ENCODE assay signal across 8 cellular contexts in genomic region chr2:236536727-236537398, GRCh38. TPM values are rescaled to one million over a fixed set of nuclear protein-coding genes. Genes with fewer than 3 reads are reported as not detected.
A peak's percentile ranks its signal among the peaks of the same experiment; 100 is the strongest.
DNase-seq lines count a peak whose midpoint lies in the region; ATAC-seq and TF ChIP-seq lines count a peak whose summit lies in the region.

No MANE protein-coding gene starts in this region.

- H3K9me3 ChIP-seq in left ventricle myocardium inferior (replicated peaks), result no peaks in the 10 kb centered on the region
- H3K9me3 ChIP-seq in right atrium auricular region, result no peaks in the 10 kb centered on the region

- H3K4me3 ChIP-seq in left ventricle myocardium inferior, result no peak overlapping the region
- H3K4me3 ChIP-seq in right atrium auricular region, result no peak overlapping the region

- intact Hi-C loops in left ventricle myocardium inferior (cut with micrococcal nuclease), result no loop called here

- H3K4me1 Mint-ChIP-seq in IgD-negative memory B cell, result peaks cover 25 to 35% (median 25%) of the 10 kb centered on the region in 3 donors
- peaks cover 57% of the 10 kb centered on the region for H3K4me1 Mint-ChIP-seq in activated naive CD4-positive, alpha-beta T cell treated with anti-CD3 and anti-CD28 coated beads, Interleukin-2, amount 10 ng/mL, durations not matched to agents 7 days and 5 days

- no peaks in the 10 kb centered on the region for H3K4me1 ChIP-seq in left ventricle myocardium inferior
- no peaks in the 10 kb centered on the region for H3K4me1 ChIP-seq in right atrium auricular region

- H3K27ac ChIP-seq in left ventricle myocardium inferior (replicated peaks), result no peak overlapping the region
- no peak overlapping the region for H3K27ac ChIP-seq in right atrium auricular region

- H3K27me3 Mint-ChIP-seq in IgD-negative memory B cell, result no peaks in the 10 kb centered on the region
- peaks cover 8% of the 10 kb centered on the region for H3K27me3 Mint-ChIP-seq in activated naive CD4-positive, alpha-beta T cell treated with anti-CD3 and anti-CD28 coated beads, Interleukin-2, amount 10 ng/mL, durations not matched to agents 7 days and 5 days

- ATAC-seq in GM21360 (IDR thresholded peaks at IDR 0.05; ENCODE audit: unreplicated experiment), result peak; percentile 43
- ATAC-seq in stimulated activated naive CD8-positive, alpha-beta T cell treated with anti-CD3 and anti-CD28 coated beads, Interleukin-15, Interleukin-2, amounts not matched to agents 100 U/mL and 50 U/mL, for 24 hours, result peak; percentile 73

- H3K9me3 Mint-ChIP-seq in IgD-negative memory B cell, result peaks cover 2 to 4% (median 2%) of the 10 kb centered on the region in 3 donors
- peaks cover 12% of the 10 kb centered on the region for H3K9me3 Mint-ChIP-seq in activated naive CD4-positive, alpha-beta T cell treated with anti-CD3 and anti-CD28 coated beads, Interleukin-2, amount 10 ng/mL, durations not matched to agents 7 days and 5 days

- DNase-seq in activated naive CD4-positive, alpha-beta T cell treated with anti-CD3 and anti-CD28 coated beads, Interleukin-2, amount 10 ng/mL, durations not matched to agents 7 days and 5 days, result peak; percentile 75
- DNase-seq in stimulated activated naive CD8-positive, alpha-beta T cell treated with anti-CD3 and anti-CD28 coated beads, Interleukin-15, Interleukin-2, amounts not matched to agents 100 U/mL and 50 U/mL, for 24 hours, result peak; percentile 54
- no peak for DNase-seq in germinal center (ENCODE audit: low spot score)
- DNase-seq in left ventricle myocardium inferior, result no peak
- no peak for DNase-seq in NCI-H2081 (lab: John Stamatoyannopoulos, UW)
- DNase-seq in right atrium auricular region (ENCODE audit: low spot score), result no peak

- H3K27me3 ChIP-seq in left ventricle myocardium inferior (ENCODE audit: low read depth) (no peaks in the 10 kb centered on the region), right atrium auricular region (no peaks in the 10 kb centered on the region)

- CTCF ChIA-PET in activated naive CD4-positive, alpha-beta T cell treated with anti-CD3 and anti-CD28 coated beads, Interleukin-2, amount 10 ng/mL, durations not matched to agents 7 days and 5 days (lab: Charles Lee), result interaction anchor here (0.5 to 3.9 kb wide), 6 partner anchors 9 to 391 kb away, joined by 3 to 23 read pairs (median 8); partner anchors contain the start of gene ACKR3

- H3K4me3 Mint-ChIP-seq in IgD-negative memory B cell, result peak overlapping the region; percentile 65 to 85 (median 76)
- H3K4me3 Mint-ChIP-seq in activated naive CD4-positive, alpha-beta T cell treated with anti-CD3 and anti-CD28 coated beads, Interleukin-2, amount 10 ng/mL, durations not matched to agents 7 days and 5 days, result peak overlapping the region; percentile 99

- no peaks in the 10 kb centered on the region for H3K36me3 ChIP-seq in left ventricle myocardium inferior
- no peaks in the 10 kb centered on the region for H3K36me3 ChIP-seq in right atrium auricular region

- H3K36me3 Mint-ChIP-seq in IgD-negative memory B cell, result no peaks in the 10 kb centered on the region
- H3K36me3 Mint-ChIP-seq in activated naive CD4-positive, alpha-beta T cell treated with anti-CD3 and anti-CD28 coated beads, Interleukin-2, amount 10 ng/mL, durations not matched to agents 7 days and 5 days, result peaks cover 25% of the 10 kb centered on the region

- peak overlapping the region; percentile 17 to 93 (median 80) for H3K27ac Mint-ChIP-seq in IgD-negative memory B cell
- H3K27ac Mint-ChIP-seq in activated naive CD4-positive, alpha-beta T cell treated with anti-CD3 and anti-CD28 coated beads, Interleukin-2, amount 10 ng/mL, durations not matched to agents 7 days and 5 days, result peak overlapping the region; percentile 94

- no peak for TF ChIP-seq CTCF in left ventricle myocardium inferior (IDR thresholded peaks at IDR 0.05; ENCODE audit: borderline replicate concordance)
- TF ChIP-seq CTCF in right atrium auricular region (IDR thresholded peaks at IDR 0.05), result no peak

RNA-seq across cellular contexts. Expression of gene ACKR3, which starts 32.8 kb away (rescaled TPM):
- 1.4 TPM for polyA plus RNA-seq in IgD-negative memory B cell
- total RNA-seq in left ventricle myocardium inferior (39.3 TPM), right atrium auricular region (10 to 100 TPM; 49.7 to 60.5 TPM)

Comparison
In these comparisons a context has a peak if more than half of its experiments do, and no peak if none do; other contexts are left out.
1. DNase-seq: peak in activated naive CD4-positive, alpha-beta T cell treated with anti-CD3 and anti-CD28 coated beads, Interleukin-2, amount 10 ng/mL, durations not matched to agents 7 days and 5 days (single experiment) and stimulated activated naive CD8-positive, alpha-beta T cell treated with anti-CD3 and anti-CD28 coated beads, Interleukin-15, Interleukin-2, amounts not matched to agents 100 U/mL and 50 U/mL, for 24 hours (single experiment); none in germinal center (single experiment), left ventricle myocardium inferior (single experiment), NCI-H2081 (0 of 2) and right atrium auricular region (single experiment).